In genomic region chr17:42680331-42680808, GRCh38 we compare ENCODE assay signal across 8 cellular contexts. TPM values are rescaled to one million over a fixed set of nuclear protein-coding genes. Genes with fewer than 3 reads are reported as not detected.
DNase-seq lines count a peak whose midpoint lies in the region; ATAC-seq and TF ChIP-seq lines count a peak whose summit lies in the region.

No MANE protein-coding gene starts in this region.

- H3K27me3 ChIP-seq in MG63, result no peaks in the 10 kb centered on the region

- no peaks in the 10 kb centered on the region for H3K9me3 Mint-ChIP-seq in neural crest cell

- peak overlapping the region; percentile 74 for H3K4me3 Mint-ChIP-seq in neural crest cell

- no peak overlapping the region for H3K4me3 ChIP-seq in MG63

- H3K36me3 Mint-ChIP-seq in neural crest cell (ENCODE audit: low read depth), result peaks cover under 1% of the 10 kb centered on the region

- H3K9me3 ChIP-seq in MG63, result no peaks in the 10 kb centered on the region

- ATAC-seq in GM21423 (IDR thresholded peaks at IDR 0.05; ENCODE audit: unreplicated experiment), result no peak

- TF ChIP-seq CTCF in neural crest cell (conservative IDR thresholded peaks at IDR 0.05), result no peak

- H3K36me3 ChIP-seq in MG63, result no peaks in the 10 kb centered on the region; the same call in 1 of the 2 replicates

- H3K27ac Mint-ChIP-seq in neural crest cell (ENCODE audit: unreplicated experiment), result peak overlapping the region; percentile 71

- peaks cover 8% of the 10 kb centered on the region for H3K27me3 Mint-ChIP-seq in neural crest cell (ENCODE audit: low read depth)

- peaks cover 52% of the 10 kb centered on the region for H3K4me1 Mint-ChIP-seq in neural crest cell

- DNase-seq in DMS153 treated with DMSO at 0.1 percent for 48 hours (lab: John Stamatoyannopoulos, UW; ENCODE audit: unreplicated experiment) (peak; percentile 26), M059J (ENCODE audit: low read depth) (peak; percentile 16), ecto neural progenitor cell (ENCODE audit: low spot score) (peak; percentile 71), neural crest cell (ENCODE audit: low read depth, low spot score) (no peak), NCI-H2107 treated with DMSO at 0.1 percent for 48 hours (lab: John Stamatoyannopoulos, UW; ENCODE audit: unreplicated experiment) (no peak), MG63 (no peak)
- DNase-seq in activated CD4-positive, CD25-positive, alpha-beta regulatory T cell treated with anti-CD3 and anti-CD28 coated beads, Interleukin-2, amount 50 U/mL, for 72 hours, result no peak

RNA-seq across cellular contexts. Expression of gene CCR10, which starts 1.3 kb away (rescaled TPM):
- total RNA-seq in M059J (2014; rRNA removed; shearing (Covaris generic)), result 0.32 TPM in 1 of 2 replicates, not detected in the other
- 0.68 TPM in 2 replicates for total RNA-seq in neural crest cell
- total RNA-seq in MG63 (2014; rRNA removed; shearing (Covaris generic); ENCODE audit: low replicate concordance), result 5.7 TPM in 1 of 2 replicates, not detected in the other

RNA-seq across cellular contexts. Expression of gene CNTNAP1, which starts 2.0 kb away (rescaled TPM):
- 5.4 and 11.8 TPM in 2 replicates for total RNA-seq in M059J (2014; rRNA removed; shearing (Covaris generic))
- 17.0 and 19.4 TPM in 2 replicates for total RNA-seq in neural crest cell
- 9.2 and 9.3 TPM in 2 replicates for total RNA-seq in MG63 (2014; rRNA removed; shearing (Covaris generic); ENCODE audit: low replicate concordance)

RNA-seq across cellular contexts. Expression of gene PLEKHH3, which starts 3.6 kb away (rescaled TPM):
- total RNA-seq in M059J (2014; rRNA removed; shearing (Covaris generic)), result 14.9 and 17.8 TPM in 2 replicates
- total RNA-seq in neural crest cell, result 16.4 and 20.8 TPM in 2 replicates
- 16.5 and 54.1 TPM in 2 replicates for total RNA-seq in MG63 (2014; rRNA removed; shearing (Covaris generic); ENCODE audit: low replicate concordance)

RNA-seq across cellular contexts. Expression of gene TUBG2, which starts 21.3 kb away (rescaled TPM):
- 15.9 and 21.0 TPM in 2 replicates for total RNA-seq in M059J (2014; rRNA removed; shearing (Covaris generic))
- 18.7 and 20.7 TPM in 2 replicates for total RNA-seq in neural crest cell
- 1.4 and 4.0 TPM in 2 replicates for total RNA-seq in MG63 (2014; rRNA removed; shearing (Covaris generic); ENCODE audit: low replicate concordance)

Comparison
In these comparisons a context has a peak if more than half of its experiments do, and no peak if none do; other contexts are left out.
1. DNase-seq: peak in DMS153 treated with DMSO at 0.1 percent for 48 hours (single experiment), M059J (single experiment) and ecto neural progenitor cell (single experiment); none in neural crest cell (single experiment), activated CD4-positive, CD25-positive, alpha-beta regulatory T cell treated with anti-CD3 and anti-CD28 coated beads, Interleukin-2, amount 50 U/mL, for 72 hours (single experiment), NCI-H2107 treated with DMSO at 0.1 percent for 48 hours (single experiment) and MG63 (single experiment).